In genomic region chr6:40325791-40326190, GRCh38 we compare ENCODE assay signal across 1 cellular context.
TF ChIP-seq lines count a peak whose summit lies in the region.

No MANE protein-coding gene starts in this region.

TF ChIP-seq in K562, 482 proteins besides CTCF, POLR2A, EP300 and RAD21 (continued from another document):
- peak; percentile 48 for TF ChIP-seq MGA (IDR thresholded peaks at IDR 0.05)
- TF ChIP-seq USF2 (CRISPR knock-in tag; IDR thresholded peaks at IDR 0.05): peak; percentile 40
- no peak for TF ChIP-seq SMAD2 (IDR thresholded peaks at IDR 0.05; ENCODE audit: low read depth, low read length)
- TF ChIP-seq EGR1 (conservative IDR thresholded peaks at IDR 0.05): no peak
- TF ChIP-seq CEBPG (CRISPR knock-in tag; IDR thresholded peaks at IDR 0.05): no peak
- TF ChIP-seq CEBPG (tag; conservative IDR thresholded peaks at IDR 0.05 in 1 of 2, IDR thresholded peaks at IDR 0.05 in 1 of 2): no peak
- peak; percentile 66 for TF ChIP-seq L3MBTL2 (IDR thresholded peaks at IDR 0.05)
- no peak for TF ChIP-seq E4F1 (CRISPR knock-in tag; IDR thresholded peaks at IDR 0.05; ENCODE audit: borderline replicate concordance)
- no peak for TF ChIP-seq NR2F6 (CRISPR knock-in tag; IDR thresholded peaks at IDR 0.05)
- no peak for TF ChIP-seq ZNF263 (CRISPR knock-in tag; IDR thresholded peaks at IDR 0.05; ENCODE audit: borderline replicate concordance)
- TF ChIP-seq ID3 (CRISPR knock-in tag; IDR thresholded peaks at IDR 0.05): no peak
- no peak for TF ChIP-seq ID3 (tag; IDR thresholded peaks at IDR 0.05)
- peak; percentile 52 for TF ChIP-seq USF1 (CRISPR knock-in tag; IDR thresholded peaks at IDR 0.05)
- TF ChIP-seq ETS2 (tag; IDR thresholded peaks at IDR 0.05; ENCODE audit: borderline replicate concordance, poor library complexity, severe bottlenecking): no peak
